ENCODE assay signal across 9 cellular contexts in the genomic region with DNA sequence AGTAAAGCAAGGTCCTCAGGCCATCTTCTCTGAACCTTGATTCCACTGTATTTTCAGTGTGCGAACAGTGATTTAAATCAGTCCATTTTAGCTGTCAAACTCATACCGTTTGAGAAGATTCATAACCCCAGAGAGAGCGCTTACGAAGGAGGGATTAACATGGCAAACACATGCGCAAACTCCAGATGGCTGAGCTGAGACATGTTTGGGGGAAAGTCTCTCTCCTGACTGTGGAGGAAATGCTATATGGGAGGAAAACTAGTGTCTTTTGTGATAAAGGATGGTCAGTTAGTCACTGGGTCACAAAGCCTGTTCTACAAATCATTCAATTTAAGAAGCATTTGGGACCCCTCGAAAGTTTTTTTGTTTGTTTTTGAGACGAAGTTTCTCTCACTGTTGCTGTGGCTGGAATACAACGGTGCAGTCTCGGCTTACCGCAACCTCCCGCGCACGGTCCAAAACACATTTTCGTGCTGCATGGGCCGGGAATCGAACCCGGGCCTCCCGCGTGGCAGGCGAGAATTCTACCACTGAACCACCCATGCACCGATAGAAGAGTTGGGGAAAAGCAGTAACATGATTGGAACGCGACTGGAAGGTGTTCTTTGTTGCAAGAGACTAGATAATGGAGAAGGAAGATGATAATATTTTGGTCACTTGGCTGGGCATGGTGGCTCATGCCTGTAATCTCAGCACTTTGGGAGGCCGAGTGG. TPM values are rescaled to one million over a fixed set of nuclear protein-coding genes. Genes with fewer than 3 reads are reported as not detected.
A peak's percentile ranks its signal among the peaks of the same experiment; 100 is the strongest.
DNase-seq lines count a peak whose midpoint lies in the region; TF ChIP-seq lines count a peak whose summit lies in the region.
"Had no signal": no experiment of that assay in that cellular context is flagged by ENCODE, and none has a peak within 500 bp of the region (broad histone marks: within the 10 kb centered on the region; RNA-seq: fewer than 3 reads in every experiment).

No MANE protein-coding gene starts in this region.

- H3K4me3 Mint-ChIP-seq in CD4-positive, alpha-beta memory T cell: peak overlapping the region in 6 of 8 donors; percentile 3 to 61 (median 20)

- no peaks in the 10 kb centered on the region for H3K9me3 ChIP-seq in CD4-positive, alpha-beta memory T cell (ENCODE audit: control insufficient read depth in 1 of 2, low read length in 2 of 2)
- H3K9me3 ChIP-seq in parathyroid adenoma (ENCODE audit: control insufficient read depth, low read length): no peaks in the 10 kb centered on the region
- no peaks in the 10 kb centered on the region for H3K9me3 ChIP-seq in sigmoid colon

- TF ChIP-seq CTCF in fibroblast of the aortic adventitia (IDR thresholded peaks at IDR 0.05; ENCODE audit: insufficient read depth, low read length) (no peak), parathyroid adenoma (IDR thresholded peaks at IDR 0.05) (no peak), sigmoid colon (IDR thresholded peaks at IDR 0.05) (no peak)

- no peak overlapping the region for H3K4me3 ChIP-seq in CD4-positive, alpha-beta memory T cell (ENCODE audit: low read length in 2 of 2)
- no peak overlapping the region for H3K4me3 ChIP-seq in fibroblast of the aortic adventitia (ENCODE audit: low read depth, low read length)
- peak overlapping the region; percentile 9 for H3K4me3 ChIP-seq in parathyroid adenoma (ENCODE audit: low read depth, low read length)
- H3K4me3 ChIP-seq in sigmoid colon: no peak overlapping the region

- H3K9ac ChIP-seq in parathyroid adenoma: no peak overlapping the region

- CTCF ChIA-PET in CD4-positive, alpha-beta memory T cell (lab: Charles Lee; ENCODE audit: partially characterized antibody): no interaction called here

- POLR2A ChIA-PET in CD4-positive, alpha-beta memory T cell (lab: Charles Lee; ENCODE audit: partially characterized antibody): interaction anchor here (0.6 kb wide), 1 partner anchor 70 kb away, joined by 6 read pairs; no protein-coding TSS in a partner anchor

- no peak overlapping the region for H2AFZ ChIP-seq in parathyroid adenoma

- intact Hi-C loops in CD4-positive, alpha-beta memory T cell (cut with micrococcal nuclease): no loop called here
- intact Hi-C loops in sigmoid colon (cut with DNase I): no loop called here

- DNase-seq in CD4-positive, alpha-beta memory T cell: peak; percentile 3 to 39 (median 12)
- peak; percentile 89 for DNase-seq in H4 (ENCODE audit: low spot score)
- peak; percentile 73 to 74 for DNase-seq in NCI-H446 (lab: John Stamatoyannopoulos, UW)
- peak; percentile 15 for DNase-seq in activated CD8-positive, alpha-beta memory T cell treated with anti-CD3 and anti-CD28 coated beads, Interleukin-2, amount 50 U/mL, for 4 hours
- peak; percentile 93 for DNase-seq in fibroblast of the aortic adventitia (ENCODE audit: low read depth)
- DNase-seq in sigmoid colon: no peak
- no peak for DNase-seq in T1000 (lab: John Stamatoyannopoulos, UW)

- H3K27me3 Mint-ChIP-seq in CD4-positive, alpha-beta memory T cell: peaks cover 2 to 5% of the 10 kb centered on the region in 2 donors

- H3K4me2 ChIP-seq in parathyroid adenoma (ENCODE audit: low read length): peak overlapping the region; percentile 38

- H3K9me3 Mint-ChIP-seq in CD4-positive, alpha-beta memory T cell: no peaks in the 10 kb centered on the region

- H3K79me2 ChIP-seq in parathyroid adenoma: no peaks in the 10 kb centered on the region

- no peak for TF ChIP-seq EP300 in sigmoid colon (IDR thresholded peaks at IDR 0.05)

- 32 to 77% methylated on average over 24 of the region's 24 CpGs for WGBS in sigmoid colon, 2 donors

- H3K27ac Mint-ChIP-seq in CD4-positive, alpha-beta memory T cell: peak overlapping the region in 2 of 7 donors; percentile 15 to 75

- H3K4me1 ChIP-seq in CD4-positive, alpha-beta memory T cell (ENCODE audit: insufficient read depth, low read length): no peaks in the 10 kb centered on the region
- H3K4me1 ChIP-seq in parathyroid adenoma (no peaks in the 10 kb centered on the region), sigmoid colon (peaks cover 0 to 7% (median 0%) of the 10 kb centered on the region in 4 donors)

- no peak overlapping the region for H3K27ac ChIP-seq in CD4-positive, alpha-beta memory T cell (ENCODE audit: low read depth, low read length)
- H3K27ac ChIP-seq in parathyroid adenoma (no peak overlapping the region), sigmoid colon (no peak overlapping the region)
- H3K27ac ChIP-seq: HL-60 had no signal

- H3K36me3 Mint-ChIP-seq in CD4-positive, alpha-beta memory T cell: peaks cover 0 to 3% of the 10 kb centered on the region in 2 donors

- no peaks in the 10 kb centered on the region for H3K27me3 ChIP-seq in CD4-positive, alpha-beta memory T cell (ENCODE audit: insufficient read depth, low read length)
- H3K27me3 ChIP-seq in parathyroid adenoma (ENCODE audit: control insufficient read depth, insufficient read depth, low read length) (no peaks in the 10 kb centered on the region), sigmoid colon (no peaks in the 10 kb centered on the region)

- no peaks in the 10 kb centered on the region for H3K36me3 ChIP-seq in CD4-positive, alpha-beta memory T cell (ENCODE audit: insufficient read depth, low read length)
- no peaks in the 10 kb centered on the region for H3K36me3 ChIP-seq in parathyroid adenoma (ENCODE audit: control insufficient read depth, insufficient read depth, low read length)
- no peaks in the 10 kb centered on the region for H3K36me3 ChIP-seq in sigmoid colon

- H3K4me1 Mint-ChIP-seq in CD4-positive, alpha-beta memory T cell: peaks cover 4 to 10% (median 7%) of the 10 kb centered on the region in 4 donors

- no peak for TF ChIP-seq POLR2A in sigmoid colon (IDR thresholded peaks at IDR 0.05)

RNA-seq across cellular contexts. Expression of a gene that starts 58.4 kb away (rescaled TPM):
- 1 to 10 TPM in 1 of 2 experiments, under 1 TPM in 1; 0.64 to 1.4 TPM for total RNA-seq in CD4-positive, alpha-beta memory T cell
- 1 to 10 TPM in 1 of 2 donors, under 1 TPM in 1; 0.13 to 1.0 TPM for polyA plus RNA-seq in CD4-positive, alpha-beta memory T cell
- total RNA-seq in H4 (2014; rRNA removed; shearing (Covaris generic)): 15.8 and 22.3 TPM in 2 replicates
- total RNA-seq in fibroblast of the aortic adventitia (ENCODE audit: low replicate concordance) (1.6 and 2.0 TPM in 2 replicates), sigmoid colon (1 to 10 TPM; 1.5 to 2.5 (median 1.7) TPM)
- 10 to 100 TPM in 1 of 3 donors, 1 to 10 TPM in 2; 7.8 to 14.5 (median 9.0) TPM for polyA plus RNA-seq in sigmoid colon

Comparison
In these comparisons a context has a peak if more than half of its experiments do, and no peak if none do; other contexts are left out.
1. DNase-seq: peak in CD4-positive, alpha-beta memory T cell (5 of 5), H4 (single experiment), NCI-H446 (2 of 2), activated CD8-positive, alpha-beta memory T cell treated with anti-CD3 and anti-CD28 coated beads, Interleukin-2, amount 50 U/mL, for 4 hours (single experiment) and fibroblast of the aortic adventitia (single experiment); none in sigmoid colon (single experiment) and T1000 (single experiment).